ENCODE assay signal across 8 cellular contexts in genomic region chr15:78811124-78811824, GRCh38. TPM values are rescaled to one million over a fixed set of nuclear protein-coding genes. Genes with fewer than 3 reads are reported as not detected.
A peak's percentile ranks its signal among the peaks of the same experiment; 100 is the strongest.
DNase-seq lines count a peak whose midpoint lies in the region; ATAC-seq and TF ChIP-seq lines count a peak whose summit lies in the region.

A gene with protein sequence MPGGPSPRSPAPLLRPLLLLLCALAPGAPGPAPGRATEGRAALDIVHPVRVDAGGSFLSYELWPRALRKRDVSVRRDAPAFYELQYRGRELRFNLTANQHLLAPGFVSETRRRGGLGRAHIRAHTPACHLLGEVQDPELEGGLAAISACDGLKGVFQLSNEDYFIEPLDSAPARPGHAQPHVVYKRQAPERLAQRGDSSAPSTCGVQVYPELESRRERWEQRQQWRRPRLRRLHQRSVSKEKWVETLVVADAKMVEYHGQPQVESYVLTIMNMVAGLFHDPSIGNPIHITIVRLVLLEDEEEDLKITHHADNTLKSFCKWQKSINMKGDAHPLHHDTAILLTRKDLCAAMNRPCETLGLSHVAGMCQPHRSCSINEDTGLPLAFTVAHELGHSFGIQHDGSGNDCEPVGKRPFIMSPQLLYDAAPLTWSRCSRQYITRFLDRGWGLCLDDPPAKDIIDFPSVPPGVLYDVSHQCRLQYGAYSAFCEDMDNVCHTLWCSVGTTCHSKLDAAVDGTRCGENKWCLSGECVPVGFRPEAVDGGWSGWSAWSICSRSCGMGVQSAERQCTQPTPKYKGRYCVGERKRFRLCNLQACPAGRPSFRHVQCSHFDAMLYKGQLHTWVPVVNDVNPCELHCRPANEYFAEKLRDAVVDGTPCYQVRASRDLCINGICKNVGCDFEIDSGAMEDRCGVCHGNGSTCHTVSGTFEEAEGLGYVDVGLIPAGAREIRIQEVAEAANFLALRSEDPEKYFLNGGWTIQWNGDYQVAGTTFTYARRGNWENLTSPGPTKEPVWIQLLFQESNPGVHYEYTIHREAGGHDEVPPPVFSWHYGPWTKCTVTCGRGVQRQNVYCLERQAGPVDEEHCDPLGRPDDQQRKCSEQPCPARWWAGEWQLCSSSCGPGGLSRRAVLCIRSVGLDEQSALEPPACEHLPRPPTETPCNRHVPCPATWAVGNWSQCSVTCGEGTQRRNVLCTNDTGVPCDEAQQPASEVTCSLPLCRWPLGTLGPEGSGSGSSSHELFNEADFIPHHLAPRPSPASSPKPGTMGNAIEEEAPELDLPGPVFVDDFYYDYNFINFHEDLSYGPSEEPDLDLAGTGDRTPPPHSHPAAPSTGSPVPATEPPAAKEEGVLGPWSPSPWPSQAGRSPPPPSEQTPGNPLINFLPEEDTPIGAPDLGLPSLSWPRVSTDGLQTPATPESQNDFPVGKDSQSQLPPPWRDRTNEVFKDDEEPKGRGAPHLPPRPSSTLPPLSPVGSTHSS (N-terminal part only) (minus strand): TSS chr15:78811464. CDS start chr15:78811220, 244 bp downstream.

- H3K4me3 Mint-ChIP-seq in activated CD8-positive, alpha-beta T cell treated with anti-CD3 and anti-CD28 coated beads, Interleukin-2, amount 10 ng/mL, durations not matched to agents 7 days and 5 days, result peak within 1 kb of the TSS; percentile 73
- peak within 1 kb of the TSS; percentile 74 to 79 for H3K4me3 Mint-ChIP-seq in effector memory CD8-positive, alpha-beta T cell

- peak; percentile 16 for DNase-seq in COLO668 (lab: John Stamatoyannopoulos, UW; ENCODE audit: unreplicated experiment)
- DNase-seq in NAMALWA (ENCODE audit: low spot score), result peak; percentile 63
- DNase-seq in activated CD8-positive, alpha-beta T cell treated with anti-CD3 and anti-CD28 coated beads, Interleukin-2, amount 10 ng/mL, durations not matched to agents 7 days and 5 days, result peak; percentile 61
- DNase-seq in effector memory CD8-positive, alpha-beta T cell, result peak; percentile 37 to 49 (median 43)
- DNase-seq in lung microvascular endothelial cell (ENCODE audit: low read depth in 2 of 2), result peak; percentile 75 to 80
- peak; percentile 26 for DNase-seq in stimulated activated CD8-positive, alpha-beta memory T cell treated with anti-CD3 and anti-CD28 coated beads, Interleukin-12 subunit alpha, Interleukin-12 subunit beta, amount 100 ng/mL, for 4 hours (ENCODE audit: low read depth)

- peak; percentile 74 for ATAC-seq in GM21447 (IDR thresholded peaks at IDR 0.05; ENCODE audit: unreplicated experiment)
- peak; percentile 84 for ATAC-seq in activated CD8-positive, alpha-beta T cell treated with anti-CD3 and anti-CD28 coated beads, Interleukin-2, amount 10 ng/mL, durations not matched to agents 7 days and 5 days
- ATAC-seq in effector memory CD8-positive, alpha-beta T cell (replicated peaks), result peak; percentile 81
- no peak for ATAC-seq in GM18505 (IDR thresholded peaks at IDR 0.05; ENCODE audit: unreplicated experiment)

- H3K4me1 Mint-ChIP-seq in activated CD8-positive, alpha-beta T cell treated with anti-CD3 and anti-CD28 coated beads, Interleukin-2, amount 10 ng/mL, durations not matched to agents 7 days and 5 days (ENCODE audit: low read depth), result peaks cover 12% of the 10 kb centered on the region
- H3K4me1 Mint-ChIP-seq in effector memory CD8-positive, alpha-beta T cell (ENCODE audit: low read depth in 2 of 2), result peaks cover 14 to 18% of the 10 kb centered on the region in 2 donors

- no peak within 1 kb of the TSS for H3K27ac Mint-ChIP-seq in activated CD8-positive, alpha-beta T cell treated with anti-CD3 and anti-CD28 coated beads, Interleukin-2, amount 10 ng/mL, durations not matched to agents 7 days and 5 days
- peak within 1 kb of the TSS in 1 of 2 donors; percentile 1 for H3K27ac Mint-ChIP-seq in effector memory CD8-positive, alpha-beta T cell

- H3K27me3 Mint-ChIP-seq in activated CD8-positive, alpha-beta T cell treated with anti-CD3 and anti-CD28 coated beads, Interleukin-2, amount 10 ng/mL, durations not matched to agents 7 days and 5 days (ENCODE audit: low read depth), result peaks cover 40% of the 10 kb centered on the region
- H3K27me3 Mint-ChIP-seq in effector memory CD8-positive, alpha-beta T cell, result peaks cover 45 to 62% of the 10 kb centered on the region in 2 donors

- no peak for TF ChIP-seq POLR2A in GM18505 (IDR thresholded peaks at IDR 0.05; ENCODE audit: borderline replicate concordance, extremely low read depth, insufficient read depth, insufficient read length)

- POLR2A ChIA-PET in activated CD8-positive, alpha-beta T cell treated with anti-CD3 and anti-CD28 coated beads, Interleukin-2, amount 10 ng/mL, durations not matched to agents 7 days and 5 days (lab: Charles Lee), result no interaction called here

- H3K36me3 Mint-ChIP-seq in activated CD8-positive, alpha-beta T cell treated with anti-CD3 and anti-CD28 coated beads, Interleukin-2, amount 10 ng/mL, durations not matched to agents 7 days and 5 days (ENCODE audit: low read depth), result no peaks in the 10 kb centered on the region
- H3K36me3 Mint-ChIP-seq in effector memory CD8-positive, alpha-beta T cell (ENCODE audit: insufficient read depth), result peaks cover 3% of the 10 kb centered on the region

- H3K9me3 Mint-ChIP-seq in activated CD8-positive, alpha-beta T cell treated with anti-CD3 and anti-CD28 coated beads, Interleukin-2, amount 10 ng/mL, durations not matched to agents 7 days and 5 days (ENCODE audit: insufficient read depth), result no peaks in the 10 kb centered on the region
- no peaks in the 10 kb centered on the region for H3K9me3 Mint-ChIP-seq in effector memory CD8-positive, alpha-beta T cell

- CTCF ChIA-PET in activated CD8-positive, alpha-beta T cell treated with anti-CD3 and anti-CD28 coated beads, Interleukin-2, amount 10 ng/mL, durations not matched to agents 7 days and 5 days (lab: Charles Lee), result interaction anchor here (0.7 to 2.1 kb wide), 6 partner anchors 10 to 61 kb away, joined by 3 to 4 read pairs (median 4); partner anchors contain the start of gene MORF4L1

RNA-seq across cellular contexts. Expression of the gene that starts here (rescaled TPM):
- total RNA-seq in activated CD8-positive, alpha-beta T cell treated with anti-CD3 and anti-CD28 coated beads, Interleukin-2, amount 10 ng/mL, durations not matched to agents 7 days and 5 days, result not detected
- total RNA-seq in lung microvascular endothelial cell, result 2.6 and 7.0 TPM in 2 replicates

Comparison
In these comparisons a context has a peak if more than half of its experiments do, and no peak if none do; other contexts are left out.
1. Peak in DNase-seq and ATAC-seq in activated CD8-positive, alpha-beta T cell treated with anti-CD3 and anti-CD28 coated beads, Interleukin-2, amount 10 ng/mL, durations not matched to agents 7 days and 5 days; RNA of the gene not detected or under 1 TPM.
2. DNase-seq: peak in every context shown above with its lines; median percentile 78 in lung microvascular endothelial cell; 63 in NAMALWA; 61 in activated CD8-positive, alpha-beta T cell treated with anti-CD3 and anti-CD28 coated beads, Interleukin-2, amount 10 ng/mL, durations not matched to agents 7 days and 5 days; 43 in effector memory CD8-positive, alpha-beta T cell; 26 in stimulated activated CD8-positive, alpha-beta memory T cell treated with anti-CD3 and anti-CD28 coated beads, Interleukin-12 subunit alpha, Interleukin-12 subunit beta, amount 100 ng/mL, for 4 hours; 16 in COLO668.